ENCODE assay signal across 8 cellular contexts in the genomic region with DNA sequence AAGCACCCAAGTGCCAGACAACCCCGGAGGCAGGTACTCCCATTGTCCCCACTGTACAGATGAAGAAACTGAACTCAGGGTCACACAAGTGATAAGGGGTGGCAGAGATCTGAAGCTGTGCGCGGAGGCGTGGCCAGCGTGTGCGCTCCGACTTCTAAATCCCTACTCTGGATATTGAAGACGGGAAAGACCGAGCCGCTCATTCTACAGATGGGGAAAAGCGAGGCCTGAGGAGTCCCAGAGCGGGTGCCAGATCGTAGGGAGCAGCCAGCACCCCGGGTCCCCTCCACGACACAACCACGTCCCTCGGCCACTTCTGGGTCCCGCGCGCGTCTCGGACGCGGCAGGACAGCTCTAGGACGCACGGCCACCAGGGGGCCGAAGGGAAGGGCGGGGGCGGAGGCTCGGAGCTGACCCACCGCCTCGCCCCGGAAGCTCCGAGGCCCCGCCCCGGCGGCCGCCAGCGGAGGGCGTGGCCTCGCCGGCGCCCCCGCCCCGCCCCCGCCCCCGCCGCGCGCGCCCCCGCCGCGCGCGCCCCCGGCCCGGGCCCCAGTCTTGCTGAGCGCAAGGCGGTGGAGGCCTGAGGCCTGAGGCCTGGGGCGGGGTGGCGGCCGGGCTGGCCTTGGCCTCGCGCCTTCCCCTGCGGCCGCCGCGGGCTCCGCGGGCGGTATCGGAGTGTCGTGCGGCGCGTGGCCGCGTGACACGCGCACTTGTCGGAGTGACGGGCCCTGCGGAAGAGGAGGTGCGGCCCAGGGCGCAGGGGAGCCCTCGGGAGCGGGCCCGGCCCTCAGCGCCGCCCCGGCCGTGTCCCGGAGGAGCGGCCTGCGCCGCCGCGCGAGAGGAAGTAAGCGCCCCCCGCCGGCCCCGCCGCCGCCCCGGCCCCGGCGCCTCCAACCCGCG. TPM values are rescaled to one million over a fixed set of nuclear protein-coding genes. Genes with fewer than 3 reads are reported as not detected.
DNase-seq lines count a peak whose midpoint lies in the region; ATAC-seq lines count a peak whose summit lies in the region.

A gene with protein sequence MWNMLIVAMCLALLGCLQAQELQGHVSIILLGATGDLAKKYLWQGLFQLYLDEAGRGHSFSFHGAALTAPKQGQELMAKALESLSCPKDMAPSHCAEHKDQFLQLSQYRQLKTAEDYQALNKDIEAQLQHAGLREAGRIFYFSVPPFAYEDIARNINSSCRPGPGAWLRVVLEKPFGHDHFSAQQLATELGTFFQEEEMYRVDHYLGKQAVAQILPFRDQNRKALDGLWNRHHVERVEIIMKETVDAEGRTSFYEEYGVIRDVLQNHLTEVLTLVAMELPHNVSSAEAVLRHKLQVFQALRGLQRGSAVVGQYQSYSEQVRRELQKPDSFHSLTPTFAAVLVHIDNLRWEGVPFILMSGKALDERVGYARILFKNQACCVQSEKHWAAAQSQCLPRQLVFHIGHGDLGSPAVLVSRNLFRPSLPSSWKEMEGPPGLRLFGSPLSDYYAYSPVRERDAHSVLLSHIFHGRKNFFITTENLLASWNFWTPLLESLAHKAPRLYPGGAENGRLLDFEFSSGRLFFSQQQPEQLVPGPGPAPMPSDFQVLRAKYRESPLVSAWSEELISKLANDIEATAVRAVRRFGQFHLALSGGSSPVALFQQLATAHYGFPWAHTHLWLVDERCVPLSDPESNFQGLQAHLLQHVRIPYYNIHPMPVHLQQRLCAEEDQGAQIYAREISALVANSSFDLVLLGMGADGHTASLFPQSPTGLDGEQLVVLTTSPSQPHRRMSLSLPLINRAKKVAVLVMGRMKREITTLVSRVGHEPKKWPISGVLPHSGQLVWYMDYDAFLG (plus strand): TSS at position 552 of the 900 bp plus-strand sequence. CDS start 10,161 bp downstream, outside the sequence.

- H3K4me2 ChIP-seq in mesenchymal stem cell (ENCODE audit: low read length, poor library complexity, severe bottlenecking): peak within 1 kb of the TSS; percentile 67

- peaks cover 14% of the 10 kb centered on the region for H3K4me1 ChIP-seq in effector memory CD4-positive, alpha-beta T cell (ENCODE audit: control insufficient read depth, insufficient read depth, low read length, poor library complexity, severe bottlenecking)
- peaks cover 24% of the 10 kb centered on the region for H3K4me1 ChIP-seq in mesenchymal stem cell (ENCODE audit: control insufficient read depth, insufficient read depth, low read depth, low read length)

- H3K9me3 ChIP-seq in effector memory CD4-positive, alpha-beta T cell (ENCODE audit: control insufficient read depth, low read length): no peaks in the 10 kb centered on the region
- no peaks in the 10 kb centered on the region for H3K9me3 ChIP-seq in mesenchymal stem cell (ENCODE audit: control insufficient read depth, low read length)

- H2BK12ac ChIP-seq in mesenchymal stem cell (ENCODE audit: low read length in 2 of 2): peak within 1 kb of the TSS; percentile 29 to 78

- peak within 1 kb of the TSS; percentile 98 for H3K18ac ChIP-seq in mesenchymal stem cell (ENCODE audit: low read depth in 1 of 2, low read length in 2 of 2)

- peak within 1 kb of the TSS; percentile 64 for H2BK120ac ChIP-seq in mesenchymal stem cell (ENCODE audit: low read depth, low read length)

- H3K23ac ChIP-seq in mesenchymal stem cell (ENCODE audit: low read length in 2 of 2): peak within 1 kb of the TSS in 1 of 2 experiments; percentile 90

- peak within 1 kb of the TSS; percentile 98 for H3K9ac ChIP-seq in mesenchymal stem cell (ENCODE audit: low read length)

- H3K27me3 ChIP-seq in effector memory CD4-positive, alpha-beta T cell (replicated peaks; ENCODE audit: control insufficient read depth, insufficient read depth, low read length, poor library complexity, severe bottlenecking): no peaks in the 10 kb centered on the region
- no peaks in the 10 kb centered on the region for H3K27me3 ChIP-seq in mesenchymal stem cell (ENCODE audit: control insufficient read depth in 1 of 2, insufficient read depth in 1 of 2, low read length in 2 of 2)

- H3K79me1 ChIP-seq in mesenchymal stem cell (replicated peaks; ENCODE audit: low read length, poor library complexity, severe bottlenecking): peaks cover 15% of the 10 kb centered on the region

- H3K36me3 ChIP-seq in effector memory CD4-positive, alpha-beta T cell (ENCODE audit: control insufficient read depth, insufficient read depth, low read length): no peaks in the 10 kb centered on the region
- H3K36me3 ChIP-seq in mesenchymal stem cell (ENCODE audit: control insufficient read depth in 1 of 2, insufficient read depth in 2 of 2, low read depth in 1 of 2, low read length in 2 of 2): peaks cover 0 to 5% of the 10 kb centered on the region in 2 experiments

- peak within 1 kb of the TSS in 1 of 2 experiments; percentile 79 for H3K14ac ChIP-seq in mesenchymal stem cell (ENCODE audit: low read length in 2 of 2)

- peak within 1 kb of the TSS; percentile 77 for H3K27ac ChIP-seq in effector memory CD4-positive, alpha-beta T cell (ENCODE audit: insufficient read depth, low read length, poor library complexity, severe bottlenecking)
- H3K27ac ChIP-seq in mesenchymal stem cell (ENCODE audit: low read length, poor library complexity, severe bottlenecking): peak within 1 kb of the TSS; percentile 46

- peak within 1 kb of the TSS; percentile 77 for H2BK5ac ChIP-seq in mesenchymal stem cell (ENCODE audit: low read depth, low read length, poor library complexity, severe bottlenecking)

- ATAC-seq in GM18867 (IDR thresholded peaks at IDR 0.05; ENCODE audit: unreplicated experiment) (peak; percentile 76), HG03097 (IDR thresholded peaks at IDR 0.05; ENCODE audit: low FRiP score, unreplicated experiment) (peak; percentile 67)

- peak; percentile 81 for DNase-seq in Ammon's horn (ENCODE audit: low spot score)
- DNase-seq in NCI-H748 (lab: John Stamatoyannopoulos, UW; ENCODE audit: unreplicated experiment): peak; percentile 68
- DNase-seq in activated CD8-positive, alpha-beta memory T cell treated with anti-CD3 and anti-CD28 coated beads for 1 hour (ENCODE audit: extremely low read depth in 1 of 2, low read depth in 1 of 2): peak; percentile 20 to 54
- DNase-seq in effector memory CD4-positive, alpha-beta T cell: peak; percentile 53 to 70 (median 65)
- peak; percentile 86 for DNase-seq in mesenchymal stem cell
- peak; percentile 64 for DNase-seq in stimulated activated CD8-positive, alpha-beta memory T cell treated with anti-CD3 and anti-CD28 coated beads, Interleukin-12 subunit alpha, Interleukin-12 subunit beta, amount 100 ng/mL, for 4 hours (ENCODE audit: low read depth)

- H3K4ac ChIP-seq in mesenchymal stem cell (ENCODE audit: low read depth in 1 of 2, low read length in 2 of 2): peak within 1 kb of the TSS; percentile 96 to 99

- peak within 1 kb of the TSS; percentile 97 for H2AK5ac ChIP-seq in mesenchymal stem cell (ENCODE audit: low read length, severe bottlenecking)

- H4K91ac ChIP-seq in mesenchymal stem cell (ENCODE audit: low read length): peak within 1 kb of the TSS; percentile 100

- 2% methylated on average over 62 of the region's 111 CpGs for WGBS in mesenchymal stem cell

- peak within 1 kb of the TSS; percentile 96 for H4K8ac ChIP-seq in mesenchymal stem cell (ENCODE audit: low read length)

- H2AFZ ChIP-seq in mesenchymal stem cell (ENCODE audit: low read depth, low read length): peak within 1 kb of the TSS; percentile 90

- peak within 1 kb of the TSS; percentile 51 for H3K4me3 ChIP-seq in effector memory CD4-positive, alpha-beta T cell (ENCODE audit: insufficient read depth, low read depth, low read length, poor library complexity, severe bottlenecking)
- peak within 1 kb of the TSS; percentile 87 to 89 for H3K4me3 ChIP-seq in mesenchymal stem cell (ENCODE audit: insufficient read depth in 1 of 2, low read depth in 1 of 2, low read length in 2 of 2)

- H2BK15ac ChIP-seq in mesenchymal stem cell (ENCODE audit: low read depth, poor library complexity, severe bottlenecking): peak within 1 kb of the TSS; percentile 63

RNA-seq across cellular contexts. Expression of the gene that starts here (rescaled TPM):
- polyA plus RNA-seq in mesenchymal stem cell (2013, experiment 1 of 2): 30.1 TPM
- 29.4 TPM for polyA plus RNA-seq in mesenchymal stem cell (2013, experiment 2 of 2)

Comparison
In these comparisons a context has a peak if more than half of its experiments do, and no peak if none do; other contexts are left out.
1. Peak in every context shown above with its lines: DNase-seq, ATAC-seq, H3K4me3 ChIP-seq and H3K27ac ChIP-seq.